ENCODE assay signal across 14 cellular contexts in the genomic region with DNA sequence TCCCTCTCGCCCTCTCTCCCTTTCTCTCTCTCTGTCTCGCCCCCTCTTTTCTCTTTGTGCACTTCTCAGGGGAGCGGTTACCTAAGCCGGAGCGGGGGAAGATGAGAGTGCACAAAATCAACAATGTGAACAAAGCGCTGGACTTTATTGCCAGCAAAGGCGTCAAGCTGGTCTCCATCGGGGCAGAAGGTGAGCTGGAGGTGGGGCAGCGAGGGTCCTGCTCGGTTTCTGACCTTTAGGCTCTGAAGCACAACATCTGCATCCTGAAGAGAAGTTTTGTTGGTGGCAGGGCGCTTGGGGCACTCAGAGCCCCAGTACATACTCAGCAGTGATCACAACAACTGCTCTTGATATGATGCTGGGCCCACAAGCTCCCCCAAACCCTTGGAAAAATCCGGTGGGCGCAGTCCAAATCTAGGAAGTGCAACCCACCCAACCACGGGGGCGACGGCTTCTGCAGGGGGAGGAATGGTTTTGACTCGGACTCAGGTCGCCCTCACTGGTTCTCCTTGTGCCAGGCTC. TPM values are rescaled to one million over a fixed set of nuclear protein-coding genes. Genes with fewer than 3 reads are reported as not detected.
DNase-seq lines count a peak whose midpoint lies in the region; ATAC-seq, FAIRE-seq and TF ChIP-seq lines count a peak whose summit lies in the region.
"Had no signal": no experiment of that assay in that cellular context is flagged by ENCODE, and none has a peak within 500 bp of the region (broad histone marks: within the 10 kb centered on the region; RNA-seq: fewer than 3 reads in every experiment).

No MANE protein-coding gene starts in this region.

- H3K36me3 ChIP-seq in GM12878 (ENCODE audit: control insufficient read depth in 2 of 2, insufficient read depth in 2 of 2, low read length in 1 of 2) (peaks cover 30 to 46% of the 10 kb centered on the region in 2 experiments; a peak in 3 of 4 replicates), HepG2 (replicated peaks in 1 of 2; ENCODE audit: control insufficient read depth in 1 of 2, insufficient read depth in 2 of 2, low read length in 2 of 2) (peaks cover 39 to 59% of the 10 kb centered on the region in 2 experiments), spleen (peaks cover 5 to 84% (median 57%) of the 10 kb centered on the region in 6 donors)

- TF ChIP-seq POLR2A in GM12878 (IDR thresholded peaks at IDR 0.05; ENCODE audit: low read depth, low read length) (no peak), HepG2 (IDR thresholded peaks at IDR 0.05; ENCODE audit: insufficient read depth in 1 of 2, low read depth in 2 of 2, low read length in 2 of 2) (0 out of 4 replicates have a peak, but pooled peaks of 1 of the 2 experiments have one; percentile 2), spleen (IDR thresholded peaks at IDR 0.05) (no peak)

- BruUV-seq in GM12878 (replicated peaks; lab: Mats Ljungman, UMichigan) = TSS peak; percentile 64
- BruUV-seq in HepG2 (replicated peaks; lab: Mats Ljungman, UMichigan) = TSS peak; percentile 83

- no peaks in the 10 kb centered on the region for H3K9me3 ChIP-seq in GM12878 (replicated peaks; ENCODE audit: control insufficient read depth, insufficient read depth, low read length)
- no peaks in the 10 kb centered on the region for H3K9me3 ChIP-seq in HepG2 (ENCODE audit: low read length)
- no peaks in the 10 kb centered on the region for H3K9me3 ChIP-seq in spleen
- H3K9me3 ChIP-seq: HAP-1 had no signal

- SMC1A ChIA-PET in GM12878 (lab: Charles Lee; ENCODE audit: uncharacterized antibody, unreplicated experiment) = interaction anchor here (0.6 kb wide), 1 partner anchor 30 kb away, joined by 5 read pairs; no protein-coding TSS in a partner anchor

- TF ChIP-seq EP300 in GM12878 (IDR thresholded peaks at IDR 0.05; ENCODE audit: borderline replicate concordance in 1 of 2, control insufficient read depth in 1 of 2, low read depth in 2 of 2, low read length in 2 of 2) (no peak), HepG2 (IDR thresholded peaks at IDR 0.05; ENCODE audit: low read depth in 2 of 2, low read length in 2 of 2) (peak in 1 of 2 experiments; percentile 73; a peak in 1 of 4 replicates), HepG2 (CRISPR knock-in tag; IDR thresholded peaks at IDR 0.05; ENCODE audit: borderline replicate concordance) (0 out of 2 replicates have a peak, but pooled peaks have one; percentile 42)

- no peak for TF ChIP-seq RAD21 in GM12878 (IDR thresholded peaks at IDR 0.05; ENCODE audit: insufficient read depth, low read depth, low read length)
- no peak for TF ChIP-seq RAD21 in HepG2 (CRISPR knock-in tag; IDR thresholded peaks at IDR 0.05)

- H3K4me1 ChIP-seq in GM12878 (ENCODE audit: control insufficient read depth, insufficient read depth, low read length) (peaks cover 16% of the 10 kb centered on the region), HepG2 (ENCODE audit: insufficient read depth, low read length) (peaks cover 95% of the 10 kb centered on the region), spleen (peaks cover 45 to 100% (median 72%) of the 10 kb centered on the region in 6 donors)
- H3K4me1 ChIP-seq: HAP-1 had no signal

- H3K4me2 ChIP-seq in GM12878 (ENCODE audit: control insufficient read depth, insufficient read depth) (no peak overlapping the region), HepG2 (ENCODE audit: low read depth, low read length) (peak overlapping the region; percentile 70)

- H3K4me1 Mint-ChIP-seq in HFFc6 (ENCODE audit: low read depth) = peaks cover 22% of the 10 kb centered on the region

- ATAC-seq in GM12878 (no peak), HepG2 (peak; percentile 42), GM18520 (IDR thresholded peaks at IDR 0.05; ENCODE audit: unreplicated experiment) (no peak), GM19397 (IDR thresholded peaks at IDR 0.05; ENCODE audit: unreplicated experiment) (no peak)

- H3K4me3 ChIP-seq in GM12878 (no peak overlapping the region), HepG2 (replicated peaks in 1 of 3; ENCODE audit: insufficient read depth in 1 of 3, low read depth in 2 of 3, low read length in 3 of 3) (peak overlapping the region in 1 of 3 experiments; percentile 47; a peak in 2 of 6 replicates), spleen (no peak overlapping the region)
- H3K4me3 ChIP-seq: HAP-1 had no signal

- H3K27me3 ChIP-seq in GM12878 (replicated peaks in 1 of 2; ENCODE audit: control insufficient read depth in 2 of 2, insufficient read depth in 2 of 2, low read length in 1 of 2) = no peaks in the 10 kb centered on the region
- H3K27me3 ChIP-seq in HepG2 (ENCODE audit: control insufficient read depth in 1 of 2, insufficient read depth in 2 of 2, low read length in 2 of 2) = no peaks in the 10 kb centered on the region
- no peaks in the 10 kb centered on the region for H3K27me3 ChIP-seq in spleen (replicated peaks in 1 of 7)

- H4K20me1 ChIP-seq in GM12878 (ENCODE audit: control insufficient read depth, insufficient read depth) (0 out of 2 replicates have a peak, but pooled peaks cover 5% of the 10 kb centered on the region), HepG2 (ENCODE audit: insufficient read depth, low read length) (no peaks in the 10 kb centered on the region)

- no peak overlapping the region for H3K4me3 Mint-ChIP-seq in HFFc6
- H3K4me3 Mint-ChIP-seq: brain; CD8-positive, alpha-beta memory T cell had no signal

- POLR2A ChIA-PET in GM12878 (lab: Charles Lee) (no interaction called here), HepG2 (lab: Yijun Ruan, JAX) (interaction anchor here (0.6 to 3.6 kb wide), 28 partner anchors 9 to 275 kb away, joined by 3 to 63 read pairs (median 5); a partner anchor contains a TSS)

- CTCF ChIA-PET in GM12878 (lab: Yijun Ruan, JAX) = interaction anchor here (0.9 kb wide), 1 partner anchor 230 kb away, joined by 3 read pairs; a partner anchor contains a TSS
- CTCF ChIA-PET in HepG2 (lab: Yijun Ruan, JAX; ENCODE audit: low intra/inter-chr PET ratio, low total read pairs) = no interaction called here

- H3K27ac Mint-ChIP-seq in HFFc6 = peak overlapping the region; percentile 18; the same call in 1 of the 2 replicates

- peaks cover 51% of the 10 kb centered on the region for H3K27me3 Mint-ChIP-seq in HFFc6 (ENCODE audit: insufficient read depth)
- H3K27me3 Mint-ChIP-seq: brain had no signal

- no peaks in the 10 kb centered on the region; the same call in 1 of the 2 replicates for H3K9me3 Mint-ChIP-seq in HFFc6
- H3K9me3 Mint-ChIP-seq: brain; CD8-positive, alpha-beta memory T cell had no signal

- H3K36me3 Mint-ChIP-seq in HFFc6 (ENCODE audit: low read depth) = peaks cover 47% of the 10 kb centered on the region

- intact Hi-C loops in GM12878 (cut with micrococcal nuclease; ENCODE audit: unreplicated experiment) (no loop called here), HepG2 (cut with micrococcal nuclease; ENCODE audit: unreplicated experiment) (loop anchor here (2.0 to 5.0 kb wide), 2 partner anchors 22 to 49 kb away; no protein-coding TSS in a partner anchor), spleen (cut with DNase I; ENCODE audit: low total_unique reads) (loop anchor here (10.0 kb wide), 1 partner anchor 46 kb away; no protein-coding TSS in a partner anchor)

- RAD21 ChIA-PET in GM12878 (lab: Charles Lee; ENCODE audit: unreplicated experiment) = no interaction called here

- H3K27ac ChIP-seq in GM12878 (ENCODE audit: control insufficient read depth, insufficient read depth) (no peak overlapping the region), HepG2 (ENCODE audit: extremely low read length, insufficient read depth, low read length) (peak overlapping the region; percentile 99), spleen (peak overlapping the region in 5 of 8 donors; percentile 74 to 91 (median 86))

- DNase-seq in HFFc6 = no peak
- DNase-seq in GM12878 (ENCODE audit: low read depth, low spot score) = no peak
- DNase-seq in HepG2 (ENCODE audit: low spot score) = peak; percentile 85
- no peak for DNase-seq in spleen
- no peak for DNase-seq in stimulated activated CD4-positive, alpha-beta T cell treated with anti-CD3 and anti-CD28 coated beads, Interleukin-4, amount 100 ng/mL, for 1 hour
- no peak for DNase-seq in NAMALWA (ENCODE audit: low spot score)
- DNase-seq: CD8-positive, alpha-beta memory T cell; KG1; kidney glomerular epithelial cell; NCI-H2171 treated with DMSO at 0.1 percent for 48 hours had no signal

- no peak for FAIRE-seq in GM12878 (lab: Jason Lieb, UNC)
- FAIRE-seq in HepG2 (lab: Jason Lieb, UNC) = peak; percentile 80

- TF ChIP-seq CTCF in HFFc6 (IDR thresholded peaks at IDR 0.05) = no peak
- no peak for TF ChIP-seq CTCF in GM12878 (IDR thresholded peaks at IDR 0.05 in 2 of 3, conservative IDR thresholded peaks at IDR 0.05 in 1 of 3; ENCODE audit: control insufficient read depth in 2 of 3, extremely low read depth in 1 of 3, insufficient read depth in 1 of 3, low read depth in 3 of 3, low read length in 3 of 3)
- TF ChIP-seq CTCF in HepG2 (CRISPR knock-in tag; IDR thresholded peaks at IDR 0.05) = no peak
- TF ChIP-seq CTCF in spleen (IDR thresholded peaks at IDR 0.05 in 8 of 11, conservative IDR thresholded peaks at IDR 0.05 in 3 of 11) = no peak

- H3K9ac ChIP-seq in GM12878 (ENCODE audit: control insufficient read depth, insufficient read depth, low read length) (no peak overlapping the region), HepG2 (ENCODE audit: insufficient read depth, low read depth, low read length) (peak overlapping the region; percentile 76)

- 98% methylated on average over 18 of the region's 18 CpGs for WGBS in GM12878 (ENCODE audit: insufficient coverage, insufficient replicate concordance, low lambda C conversion rate, missing lambda C conversion rate)
- WGBS in HepG2 (ENCODE audit: low lambda C conversion rate) = 13% methylated on average over 18 of the region's 18 CpGs
- 88 to 93% (median 92%) methylated on average over 16 to 18 of the region's 18 CpGs for WGBS in spleen, 5 donors

- in situ Hi-C loops in GM12878 (cut with MboI) = no loop called here
- in situ Hi-C loops in HepG2 (cut with HindIII; ENCODE audit: extremely low pct_ligation_motif_present, low pct_unique_long_range_greater_than_20kb) = loop anchor here (5.0 kb wide), 1 partner anchor 44 kb away; no protein-coding TSS in a partner anchor

- H2AFZ ChIP-seq in GM12878 (ENCODE audit: control insufficient read depth, low read depth, low read length) (no peak overlapping the region), HepG2 (ENCODE audit: low read length) (no peak overlapping the region)

- peaks cover 12% of the 10 kb centered on the region for H3K79me2 ChIP-seq in GM12878 (ENCODE audit: control insufficient read depth, insufficient read depth, low read length)
- peaks cover 55% of the 10 kb centered on the region for H3K79me2 ChIP-seq in HepG2 (ENCODE audit: insufficient read depth, low read length)

RNA-seq across cellular contexts. Expression of a gene that starts 43.3 kb away (rescaled TPM):
- total RNA-seq in HFFc6 (2021; fragmentation: NEBNext Ultra II Directional; extraction: Animal tissue kit (Norgen Biotek cat#: 25700)) = under 1 TPM; 0.09 to 0.45 (median 0.19) TPM
- total RNA-seq in GM12878 (2013; cell fraction: nucleolus; rRNA removed) = 9.3 and 10.9 TPM in 2 replicates
- total RNA-seq in GM12878 (2014; rRNA removed) (2.8 and 4.1 TPM in 2 replicates), GM12878 (2014; rRNA removed; fragmentation: Illumina TruSeq; extraction: Trizol) (1.5 and 1.7 TPM in 2 replicates), GM12878 (2021) (3.0 and 5.1 TPM in 2 replicates), HepG2 (2016; rRNA removed; fragmentation: Illumina TruSeq; extraction: Trizol) (0.62 and 1.6 TPM in 2 replicates), spleen (10 to 100 TPM in 5 of 7 donors, 1 to 10 TPM in 2; 9.0 to 25.6 (median 12.6) TPM)
- 4.9 TPM for polyA plus RNA-seq in GM12878 (2011; ENCODE audit: low read depth)
- polyA plus RNA-seq in GM12878 (2011; rRNA removed) (1.7 and 2.0 TPM in 2 replicates), GM12878 (2014; fragmentation: Illumina TruSeq; extraction: Trizol) (2.7 and 3.1 TPM in 2 replicates), GM12878 (2014; fragmentation: Nextera tagmentation; extraction: Ambion mirVana) (1 to 10 TPM; 1.2 to 2.0 TPM), GM12878 (2014; rRNA removed) (4.6 and 7.3 TPM in 2 replicates), GM12878 (2016; fragmentation: Nextera tagmentation; extraction: Ambion mirVana) (1 to 10 TPM in 1 of 2 experiments, under 1 TPM in 1; 0.64 to 1.9 TPM), HepG2 (2011; rRNA removed) (13.6 and 20.4 TPM in 2 replicates), spleen (10 to 100 TPM; 15.2 to 33.3 (median 29.1) TPM)
- 2.8 and 3.4 TPM in 2 replicates for polyA plus RNA-seq in GM12878 (2011; cell fraction: cytosol; rRNA removed)
- 29.8 and 48.9 TPM in 2 replicates for polyA plus RNA-seq in GM12878 (2011; cell fraction: nucleus; rRNA removed)
- polyA plus RNA-seq in GM12878 (2012) = 8.1 and 12.4 TPM in 2 replicates
- polyA minus RNA-seq in GM12878 (2011; rRNA and poly(A)+ RNA removed) = 0.51 and 0.62 TPM in 2 replicates
- not detected in 2 replicates for polyA minus RNA-seq in GM12878 (2011; cell fraction: cytosol; rRNA and poly(A)+ RNA removed)
- polyA minus RNA-seq in GM12878 (2011; cell fraction: nucleus; rRNA and poly(A)+ RNA removed) = 1.7 TPM in 2 replicates
- 1.0 and 1.2 TPM in 2 replicates for total RNA-seq in HepG2 (2016; cell fraction: cytosol; rRNA removed; fragmentation: Illumina TruSeq; extraction: Trizol; ENCODE audit: low read depth)
- 0.30 and 1.3 TPM in 2 replicates for total RNA-seq in HepG2 (2016; cell fraction: insoluble cytoplasmic fraction; rRNA removed; fragmentation: Illumina TruSeq; extraction: Trizol)
- total RNA-seq in HepG2 (2016; cell fraction: membrane; rRNA removed; fragmentation: Illumina TruSeq; extraction: Trizol) = 0.49 and 0.59 TPM in 2 replicates
- total RNA-seq in HepG2 (2016; cell fraction: nucleus; rRNA removed; fragmentation: Illumina TruSeq; extraction: Trizol) = 2.3 and 2.9 TPM in 2 replicates
- polyA plus RNA-seq in HepG2 (2011; cell fraction: cytosol; rRNA removed) = 3.4 and 3.8 TPM in 2 replicates
- polyA plus RNA-seq in HepG2 (2011; cell fraction: nucleus; rRNA removed) = 230 and 249 TPM in 2 replicates
- 8.4 and 11.4 TPM in 2 replicates for polyA plus RNA-seq in HepG2 (2012)
- 0.35 and 0.73 TPM in 2 replicates for polyA plus RNA-seq in HepG2 (2016; cell fraction: cytosol; fragmentation: Illumina TruSeq; extraction: Trizol; ENCODE audit: low read depth)
- 0.66 and 0.96 TPM in 2 replicates for polyA plus RNA-seq in HepG2 (2016; cell fraction: insoluble cytoplasmic fraction; fragmentation: Illumina TruSeq; extraction: Trizol; ENCODE audit: low read depth)
- polyA plus RNA-seq in HepG2 (2016; cell fraction: membrane; fragmentation: Illumina TruSeq; extraction: Trizol; ENCODE audit: low read depth) = 0.66 and 0.81 TPM in 2 replicates
- 16.2 and 18.9 TPM in 2 replicates for polyA plus RNA-seq in HepG2 (2016; cell fraction: nucleus; fragmentation: Illumina TruSeq; extraction: Trizol; ENCODE audit: insufficient read depth, low read depth)
- polyA minus RNA-seq in HepG2 (2011; rRNA and poly(A)+ RNA removed; ENCODE audit: low replicate concordance) = 4.4 TPM in 1 of 2 replicates, not detected in the other
- 0.69 and 2.0 TPM in 2 replicates for polyA minus RNA-seq in HepG2 (2011; cell fraction: cytosol; rRNA and poly(A)+ RNA removed)
- 10.0 and 11.6 TPM in 2 replicates for polyA minus RNA-seq in HepG2 (2011; cell fraction: nucleus; rRNA and poly(A)+ RNA removed)

RNA-seq across cellular contexts. Expression of a gene that starts 53.5 kb away (rescaled TPM):
- total RNA-seq in HFFc6 (2021; fragmentation: NEBNext Ultra II Directional; extraction: Animal tissue kit (Norgen Biotek cat#: 25700)) = 1,000 to 10,000 TPM in 5 of 6 experiments, 100 to 1,000 TPM in 1; 972 to 1,299 (median 1,250) TPM
- 94.9 and 116 TPM in 2 replicates for total RNA-seq in GM12878 (2013; cell fraction: nucleolus; rRNA removed)
- total RNA-seq in GM12878 (2014; rRNA removed) (131 and 173 TPM in 2 replicates), GM12878 (2014; rRNA removed; fragmentation: Illumina TruSeq; extraction: Trizol) (26.9 and 30.4 TPM in 2 replicates), GM12878 (2021) (278 and 293 TPM in 2 replicates), HepG2 (2016; rRNA removed; fragmentation: Illumina TruSeq; extraction: Trizol) (167 and 192 TPM in 2 replicates), spleen (100 to 1,000 TPM; 360 to 621 (median 487) TPM)
- polyA plus RNA-seq in GM12878 (2011; ENCODE audit: low read depth) = 84.3 TPM
- polyA plus RNA-seq in GM12878 (2011; rRNA removed) (40.0 and 127 TPM in 2 replicates), GM12878 (2014; fragmentation: Illumina TruSeq; extraction: Trizol) (99.2 and 135 TPM in 2 replicates), GM12878 (2014; fragmentation: Nextera tagmentation; extraction: Ambion mirVana) (1 to 10 TPM; 2.4 to 6.7 TPM), GM12878 (2014; rRNA removed) (123 and 187 TPM in 2 replicates), GM12878 (2016; fragmentation: Nextera tagmentation; extraction: Ambion mirVana) (10 to 100 TPM; 37.9 to 45.7 TPM), HepG2 (2011; rRNA removed) (171 and 223 TPM in 2 replicates), spleen (100 to 1,000 TPM in 1 of 3 donors, 10 to 100 TPM in 2; 39.3 to 185 (median 51.2) TPM)
- polyA plus RNA-seq in GM12878 (2011; cell fraction: cytosol; rRNA removed) = 71.1 and 76.5 TPM in 2 replicates
- 300 and 637 TPM in 2 replicates for polyA plus RNA-seq in GM12878 (2011; cell fraction: nucleus; rRNA removed)
- 113 and 154 TPM in 2 replicates for polyA plus RNA-seq in GM12878 (2012)
- polyA minus RNA-seq in GM12878 (2011; rRNA and poly(A)+ RNA removed) = 59.8 and 89.6 TPM in 2 replicates
- polyA minus RNA-seq in GM12878 (2011; cell fraction: cytosol; rRNA and poly(A)+ RNA removed) = 39.3 and 47.6 TPM in 2 replicates
- polyA minus RNA-seq in GM12878 (2011; cell fraction: nucleus; rRNA and poly(A)+ RNA removed) = 27.4 and 67.4 TPM in 2 replicates
- total RNA-seq in HepG2 (2016; cell fraction: cytosol; rRNA removed; fragmentation: Illumina TruSeq; extraction: Trizol; ENCODE audit: low read depth) = 13.8 and 15.0 TPM in 2 replicates
- 122 and 176 TPM in 2 replicates for total RNA-seq in HepG2 (2016; cell fraction: insoluble cytoplasmic fraction; rRNA removed; fragmentation: Illumina TruSeq; extraction: Trizol)
- 28.6 and 34.1 TPM in 2 replicates for total RNA-seq in HepG2 (2016; cell fraction: membrane; rRNA removed; fragmentation: Illumina TruSeq; extraction: Trizol)
- 148 and 165 TPM in 2 replicates for total RNA-seq in HepG2 (2016; cell fraction: nucleus; rRNA removed; fragmentation: Illumina TruSeq; extraction: Trizol)
- 82.2 and 91.7 TPM in 2 replicates for polyA plus RNA-seq in HepG2 (2011; cell fraction: cytosol; rRNA removed)
- 437 and 620 TPM in 2 replicates for polyA plus RNA-seq in HepG2 (2011; cell fraction: nucleus; rRNA removed)
- polyA plus RNA-seq in HepG2 (2012) = 222 and 260 TPM in 2 replicates
- 5.8 and 8.5 TPM in 2 replicates for polyA plus RNA-seq in HepG2 (2016; cell fraction: cytosol; fragmentation: Illumina TruSeq; extraction: Trizol; ENCODE audit: low read depth)
- 192 and 256 TPM in 2 replicates for polyA plus RNA-seq in HepG2 (2016; cell fraction: insoluble cytoplasmic fraction; fragmentation: Illumina TruSeq; extraction: Trizol; ENCODE audit: low read depth)
- 20.9 and 27.6 TPM in 2 replicates for polyA plus RNA-seq in HepG2 (2016; cell fraction: membrane; fragmentation: Illumina TruSeq; extraction: Trizol; ENCODE audit: low read depth)
- 435 and 441 TPM in 2 replicates for polyA plus RNA-seq in HepG2 (2016; cell fraction: nucleus; fragmentation: Illumina TruSeq; extraction: Trizol; ENCODE audit: insufficient read depth, low read depth)
- polyA minus RNA-seq in HepG2 (2011; rRNA and poly(A)+ RNA removed; ENCODE audit: low replicate concordance) = 172 and 192 TPM in 2 replicates
- polyA minus RNA-seq in HepG2 (2011; cell fraction: cytosol; rRNA and poly(A)+ RNA removed) = 86.2 and 95.5 TPM in 2 replicates
- polyA minus RNA-seq in HepG2 (2011; cell fraction: nucleus; rRNA and poly(A)+ RNA removed) = 73.1 and 75.2 TPM in 2 replicates
